ENCODE assay signal across 18 cellular contexts in genomic region chr1:38361566-38361965, GRCh38.
"Had no signal": no experiment of that assay in that cellular context is flagged by ENCODE, and none has a peak within 500 bp of the region (broad histone marks: within the 10 kb centered on the region; RNA-seq: fewer than 3 reads in every experiment).

No MANE protein-coding gene starts in this region.

- ATAC-seq: effector memory CD8-positive, alpha-beta T cell; gastrocnemius medialis; left cardiac atrium; lower lobe of right lung had no signal

- H3K4me1 Mint-ChIP-seq: immature natural killer cell, nephron had no signal

- H3K9me3 Mint-ChIP-seq: effector memory CD8-positive, alpha-beta T cell; immature natural killer cell; memory B cell had no signal

- H3K27ac Mint-ChIP-seq: effector memory CD8-positive, alpha-beta T cell; immature natural killer cell; memory B cell; nephron had no signal

- H3K4me3 Mint-ChIP-seq: effector memory CD8-positive, alpha-beta T cell; immature natural killer cell; memory B cell; nephron had no signal

- DNase-seq: effector memory CD8-positive, alpha-beta T cell; gastrocnemius medialis; immature natural killer cell; kidney; left cardiac atrium; left ventricle myocardium inferior; lower lobe of right lung; midbrain; posterior cingulate gyrus; sigmoid colon; stimulated activated CD4-positive, alpha-beta T cell treated with anti-CD3 and anti-CD28 coated beads, Interleukin-2, amount 100 ng/mL, for 24 hours; stimulated activated CD4-positive, alpha-beta T cell treated with anti-CD3 and anti-CD28 coated beads, Interleukin-4, amount 100 ng/mL, for 4 hours; stimulated activated naive CD4-positive, alpha-beta T cell; stomach; substantia nigra; trophoblast cell had no signal

- H3K36me3 Mint-ChIP-seq: immature natural killer cell, memory B cell had no signal
